In the genomic region with DNA sequence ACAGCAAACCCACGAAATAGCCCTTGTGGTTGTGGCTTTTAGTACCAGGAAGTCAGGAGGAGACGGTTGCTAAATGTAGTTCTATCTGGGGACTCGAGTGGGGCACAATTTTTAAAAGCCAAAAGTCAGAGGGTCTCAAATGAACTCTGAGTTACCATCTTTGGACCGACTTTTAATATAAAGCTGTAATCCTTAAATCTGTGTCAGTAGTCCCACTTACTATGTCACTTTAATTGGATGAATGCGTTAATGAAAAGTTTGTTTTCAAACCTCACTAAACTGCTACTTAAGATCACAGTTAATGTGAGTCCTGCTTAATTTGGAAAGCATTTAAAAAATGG, we compare ENCODE assay signal across 8 cellular contexts.
DNase-seq lines count a peak whose midpoint lies in the region; TF ChIP-seq lines count a peak whose summit lies in the region.
"Not testable (repeated sequence)": the region's sequence is repeated elsewhere in the genome, so short reads cannot be mapped to it uniquely, and the experiment has no call there.

No MANE protein-coding gene starts in this region.

- H3K9ac ChIP-seq in MM.1S (ENCODE audit: low read length); trophoblast cell (ENCODE audit: low read length): not testable (repeated sequence)

- H3K18ac ChIP-seq in trophoblast cell (ENCODE audit: low read length) = not testable (repeated sequence)

- peaks cover 31% of the 10 kb centered on the region for H3K27me3 ChIP-seq in DOHH2 (ENCODE audit: control insufficient read depth, low read length)
- H3K27me3 ChIP-seq in MM.1S (replicated peaks; ENCODE audit: insufficient read depth, low read length); kidney epithelial cell (ENCODE audit: control insufficient read depth, insufficient read depth, low read length); trophoblast cell (ENCODE audit: insufficient read depth, low read length); vagina: not testable (repeated sequence)

- not testable (repeated sequence) for H2BK12ac ChIP-seq in trophoblast cell (ENCODE audit: low read length)

- not testable (repeated sequence) for H3K79me1 ChIP-seq in trophoblast cell (ENCODE audit: low read length)

- peak; percentile 8 for DNase-seq in MM.1S
- peak; percentile 2 for DNase-seq in SW480 (ENCODE audit: low spot score)
- DNase-seq in amniotic epithelial cell (ENCODE audit: low read depth) = peak; percentile 3
- not testable (repeated sequence) for DNase-seq in epithelial cell of proximal tubule (ENCODE audit: low read depth); kidney epithelial cell (ENCODE audit: low read depth); trophoblast cell; vagina (ENCODE audit: extremely low spot score in 2 of 2)

- not testable (repeated sequence) for H4K8ac ChIP-seq in trophoblast cell (ENCODE audit: low read depth, low read length)

- not testable (repeated sequence) for H3K36me3 ChIP-seq in DOHH2 (ENCODE audit: control insufficient read depth, low read length); MM.1S (replicated peaks; ENCODE audit: insufficient read depth, low read length); kidney epithelial cell (ENCODE audit: control insufficient read depth, insufficient read depth, low read length); trophoblast cell (ENCODE audit: control insufficient read depth in 1 of 2, insufficient read depth in 2 of 2, low read length in 2 of 2); vagina

- H3K9me2 ChIP-seq in DOHH2 (replicated peaks; ENCODE audit: control insufficient read depth, low read length); MM.1S (replicated peaks; ENCODE audit: insufficient read depth, low read length): not testable (repeated sequence)

- not testable (repeated sequence) for H3K4ac ChIP-seq in trophoblast cell (ENCODE audit: low read depth, low read length)

- H2AFZ ChIP-seq in MM.1S (ENCODE audit: low read length); trophoblast cell (ENCODE audit: insufficient read depth, low read length, poor library complexity): not testable (repeated sequence)

- H4K91ac ChIP-seq in trophoblast cell (ENCODE audit: low read depth, low read length) = not testable (repeated sequence)

- H3K14ac ChIP-seq in trophoblast cell (ENCODE audit: low read length) = not testable (repeated sequence)

- not testable (repeated sequence) for H3K27ac ChIP-seq in DOHH2 (ENCODE audit: low read depth, low read length); trophoblast cell (ENCODE audit: low read depth, low read length); vagina
- peak overlapping the region; percentile 21; the same call in 1 of the 2 replicates for H3K27ac ChIP-seq in MM.1S (ENCODE audit: low read length)

- H3K4me3 ChIP-seq in DOHH2 (ENCODE audit: low read length); trophoblast cell (ENCODE audit: low read depth, low read length): not testable (repeated sequence)
- H3K4me3 ChIP-seq in MM.1S (ENCODE audit: low read length) = peak overlapping the region; percentile 66
- H3K4me3 ChIP-seq in epithelial cell of proximal tubule (ENCODE audit: low read depth, low read length) = peak overlapping the region; percentile 63
- peak overlapping the region; percentile 69 for H3K4me3 ChIP-seq in kidney epithelial cell (ENCODE audit: low read depth, low read length)
- H3K4me3 ChIP-seq in vagina = peak overlapping the region; percentile 62 to 89

- not testable (repeated sequence) for H3K9me3 ChIP-seq in DOHH2 (ENCODE audit: control insufficient read depth, insufficient read depth, low read length); MM.1S (replicated peaks; ENCODE audit: insufficient read depth, low read length); trophoblast cell (ENCODE audit: insufficient read depth, low read depth, low read length); vagina

- H4K20me1 ChIP-seq in DOHH2 (ENCODE audit: control insufficient read depth, insufficient read depth, low read depth, low read length); MM.1S (ENCODE audit: insufficient read depth, low read length): not testable (repeated sequence)

- H3K4me1 ChIP-seq in DOHH2 (ENCODE audit: control insufficient read depth, low read length); MM.1S (ENCODE audit: low read length); trophoblast cell (ENCODE audit: control insufficient read depth in 1 of 2, insufficient read depth in 2 of 2, low read length in 2 of 2); vagina: not testable (repeated sequence)

- not testable (repeated sequence) for TF ChIP-seq CTCF in DOHH2 (IDR thresholded peaks at IDR 0.05; ENCODE audit: low read depth, low read length, poor library complexity, severe bottlenecking); MM.1S (IDR thresholded peaks at IDR 0.05; ENCODE audit: low read length); epithelial cell of proximal tubule (conservative IDR thresholded peaks at IDR 0.05; ENCODE audit: low read depth, low read length); kidney epithelial cell (IDR thresholded peaks at IDR 0.05; ENCODE audit: insufficient read depth, low read length, poor library complexity, severe bottlenecking); vagina (IDR thresholded peaks at IDR 0.05)

- H3K23ac ChIP-seq in trophoblast cell (ENCODE audit: low read length) = not testable (repeated sequence)

- H3K4me2 ChIP-seq in DOHH2 (ENCODE audit: low read length) = peak overlapping the region; percentile 65; the same call in 1 of the 2 replicates
- H3K4me2 ChIP-seq in MM.1S (ENCODE audit: low read depth, low read length) = peak overlapping the region; percentile 47
- H3K4me2 ChIP-seq in trophoblast cell (ENCODE audit: low read length) = peak overlapping the region; percentile 47

- H4K12ac ChIP-seq in trophoblast cell (ENCODE audit: low read depth, low read length) = not testable (repeated sequence)

- not testable (repeated sequence) for H2BK5ac ChIP-seq in trophoblast cell (ENCODE audit: low read depth, low read length, poor library complexity)

- H2BK120ac ChIP-seq in trophoblast cell (ENCODE audit: insufficient read depth, low read length, poor library complexity) = not testable (repeated sequence)

- H2AK5ac ChIP-seq in trophoblast cell (ENCODE audit: low read length) = not testable (repeated sequence)

- intact Hi-C loops in vagina (cut with DNase I) = not testable (repeated sequence)

- not testable (repeated sequence) for TF ChIP-seq POLR2A in vagina (IDR thresholded peaks at IDR 0.05)

- H3F3A ChIP-seq in DOHH2 (ENCODE audit: control insufficient read depth, insufficient read depth) = not testable (repeated sequence)
- peaks cover 18% of the 10 kb centered on the region for H3F3A ChIP-seq in MM.1S (ENCODE audit: insufficient read depth, low read length)

- no CpG with 5 or more reads among the region's 5 CpGs for WGBS in trophoblast cell (ENCODE audit: extremely low coverage, insufficient coverage, insufficient read length)

- H3K79me2 ChIP-seq in DOHH2 (ENCODE audit: control insufficient read depth, low read length); trophoblast cell (ENCODE audit: control insufficient read depth, insufficient read depth, low read length, poor library complexity): not testable (repeated sequence)
- peaks cover 28% of the 10 kb centered on the region for H3K79me2 ChIP-seq in MM.1S (ENCODE audit: low read length)
